24 cellular contexts compared by ENCODE assay signal in genomic region chr13:26976336-26976735, GRCh38.
"Had no signal": no experiment of that assay in that cellular context is flagged by ENCODE, and none has a peak within 500 bp of the region (broad histone marks: within the 10 kb centered on the region; RNA-seq: fewer than 3 reads in every experiment).

No MANE protein-coding gene starts in this region.

- H3K36me3 ChIP-seq: brain microvascular endothelial cell had no signal

- H3K27me3 ChIP-seq: brain microvascular endothelial cell had no signal

- H3K27ac ChIP-seq: brain microvascular endothelial cell had no signal

- FAIRE-seq: TTC549 had no signal

- ATAC-seq: activated CD4-positive, CD25-positive, alpha-beta regulatory T cell treated with anti-CD3 and anti-CD28 coated beads, Interleukin-2, amount 50 U/mL, for 24 hours; activated CD8-positive, alpha-beta T cell treated with anti-CD3 and anti-CD28 coated beads for 36 hours; activated T-cell treated with anti-CD3 and anti-CD28 coated beads, Interleukin-2, amount 50 U/mL, for 72 hours; T-helper 17 cell had no signal

- DNase-seq: activated CD4-positive, alpha-beta T cell treated with anti-CD3 and anti-CD28 coated beads for 4 hours; activated CD8-positive, alpha-beta memory T cell treated with anti-CD3 and anti-CD28 coated beads, Interleukin-2, amount 50 U/mL, for 4 hours; activated CD8-positive, alpha-beta T cell treated with anti-CD3 and anti-CD28 coated beads for 36 hours; activated gamma-delta T cell treated with Interleukin-2 at 50 U/mL for 16 hours; activated naive CD4-positive, alpha-beta T cell treated with anti-CD3 and anti-CD28 coated beads, Interleukin-2, amount 10 ng/mL, durations not matched to agents 7 days and 5 days; activated naive CD8-positive, alpha-beta T cell treated with anti-CD3 and anti-CD28 coated beads for 36 hours; activated T-cell treated with anti-CD3 and anti-CD28 coated beads, Interleukin-2, amount 50 U/mL, for 72 hours; brain microvascular endothelial cell; KG1; MV-4-11; NCI-H1092 treated with DMSO at 0.1 percent for 48 hours; NCI-H1417 treated with DMSO at 0.1 percent for 48 hours; NCI-H1694; NCI-H2029; NCI-H2107; NCI-H2171 treated with DMSO at 0.1 percent for 48 hours; NCI-H226; NCI-H526; NCI-H774; SIG-M5; T-helper 17 cell; T-helper 9 cell had no signal
